Comparison of ENCODE assay signal across 27 cellular contexts in the genomic region with DNA sequence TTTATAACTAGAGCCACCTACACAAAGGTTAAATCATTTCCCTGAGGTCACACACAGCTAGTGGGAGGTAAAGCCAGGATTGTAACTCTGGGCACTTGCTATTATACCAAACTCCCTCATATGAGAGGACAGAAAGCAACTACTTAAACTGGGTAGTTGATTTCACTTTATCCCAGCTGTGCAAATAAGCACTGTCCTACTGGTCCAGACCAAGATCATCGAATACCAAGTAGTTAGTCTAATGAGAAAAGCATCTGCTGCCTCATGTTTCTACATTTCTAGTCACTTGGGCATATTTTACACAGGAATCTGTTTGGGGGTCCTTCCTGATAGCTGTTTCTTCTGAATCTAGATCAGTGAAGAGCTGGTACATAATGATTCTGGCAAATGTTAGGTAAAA.
DNase-seq lines count a peak whose midpoint lies in the region; ATAC-seq and FAIRE-seq lines count a peak whose summit lies in the region.
"Had no signal": no experiment of that assay in that cellular context is flagged by ENCODE, and none has a peak within 500 bp of the region (broad histone marks: within the 10 kb centered on the region; RNA-seq: fewer than 3 reads in every experiment).

No MANE protein-coding gene starts in this region.

- H3K36me3 ChIP-seq in adipocyte (ENCODE audit: control insufficient read depth, insufficient read depth, low read length, severe bottlenecking), result peaks cover 17% of the 10 kb centered on the region
- H3K36me3 ChIP-seq: Peyer's patch had no signal

- no peak overlapping the region for H3K4me3 ChIP-seq in adipocyte (ENCODE audit: low read length)
- H3K4me3 ChIP-seq: K562, Peyer's patch had no signal

- peak; percentile 25 to 48 for DNase-seq in SHP77 (lab: John Stamatoyannopoulos, UW)
- DNase-seq in SHP77 treated with DMSO at 0.1 percent for 48 hours (lab: John Stamatoyannopoulos, UW), result no peak
- DNase-seq in NCI-H69 (lab: John Stamatoyannopoulos, UW), result peak; percentile 34
- DNase-seq in adipocyte (ENCODE audit: low read depth), result peak; percentile 10
- no peak for DNase-seq in frontal cortex (ENCODE audit: low spot score in 2 of 2)
- DNase-seq: C1 segment of cervical spinal cord; Caco-2; CD4-positive, alpha-beta memory T cell; DMS79 treated with DMSO at 0.1 percent for 48 hours; GF-D8; Kasumi-1; NCI-H1105 treated with DMSO at 0.1 percent for 48 hours; NCI-H1694; NCI-H2081 treated with DMSO at 0.1 percent for 48 hours; NCI-H2171; NCI-H226; NCI-H524; Peyer's patch; SK-N-SH; SW 1271 had no signal

- no peak for ATAC-seq in GM21619 (IDR thresholded peaks at IDR 0.05; ENCODE audit: unreplicated experiment)
- no peak for ATAC-seq in HG02884 (IDR thresholded peaks at IDR 0.05; ENCODE audit: unreplicated experiment)
- ATAC-seq: HCT116, HepG2, K562 had no signal

- no peaks in the 10 kb centered on the region for H3K4me1 ChIP-seq in adipocyte (ENCODE audit: control insufficient read depth, insufficient read depth, low read length)
- H3K4me1 ChIP-seq: Caco-2, Peyer's patch had no signal

- FAIRE-seq in frontal cortex (lab: Jason Lieb, UNC), result no peak
- FAIRE-seq: A204.1, GM12891, HepG2, K562 had no signal

- no peaks in the 10 kb centered on the region for H3K9me3 ChIP-seq in adipocyte (ENCODE audit: control insufficient read depth, low read length)
- H3K9me3 ChIP-seq: Caco-2, Peyer's patch, SK-N-SH had no signal

- no peak overlapping the region for H3K9ac ChIP-seq in adipocyte (ENCODE audit: low read length)
- H3K9ac ChIP-seq: SK-N-SH had no signal

- H3K27me3 ChIP-seq in adipocyte (replicated peaks; ENCODE audit: control insufficient read depth, insufficient read depth, low read length), result no peaks in the 10 kb centered on the region
- H3K27me3 ChIP-seq: Peyer's patch had no signal

Comparison
In these comparisons a context has a peak if more than half of its experiments do, and no peak if none do; other contexts are left out.
1. DNase-seq: peak in SHP77 (2 of 2), NCI-H69 (single experiment) and adipocyte (single experiment); none in SHP77 treated with DMSO at 0.1 percent for 48 hours (single experiment) and frontal cortex (0 of 2).